ENCODE assay signal across 14 cellular contexts in the genomic region with DNA sequence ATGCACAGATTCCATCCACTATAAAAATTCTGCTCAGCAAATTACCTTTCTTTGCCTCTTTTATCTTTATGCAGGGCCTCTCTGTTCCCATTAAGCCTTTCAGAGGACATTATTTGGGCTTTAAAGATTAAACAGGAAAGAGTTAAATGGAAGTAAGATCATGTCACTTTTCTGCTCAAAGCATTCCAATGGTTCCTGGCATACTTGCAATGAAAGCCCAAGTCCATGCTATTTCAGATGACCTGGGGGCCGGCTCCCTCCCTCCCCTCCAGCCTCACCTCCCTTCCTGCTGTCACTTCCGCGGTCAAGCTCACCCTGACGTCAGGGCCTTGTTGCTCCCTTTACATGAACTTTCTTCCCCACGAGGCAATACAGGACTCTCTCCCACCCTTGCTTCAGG.
DNase-seq lines count a peak whose midpoint lies in the region; ATAC-seq, FAIRE-seq and TF ChIP-seq lines count a peak whose summit lies in the region.
"Had no signal": no experiment of that assay in that cellular context is flagged by ENCODE, and none has a peak within 500 bp of the region (broad histone marks: within the 10 kb centered on the region; RNA-seq: fewer than 3 reads in every experiment).

No MANE protein-coding gene starts in this region.

- no peak; a peak in 1 of 4 replicates for TF ChIP-seq RAD21 in H1 (IDR thresholded peaks at IDR 0.05 in 1 of 2, conservative IDR thresholded peaks at IDR 0.05 in 1 of 2; ENCODE audit: low read depth in 2 of 2, low read length in 2 of 2)
- TF ChIP-seq RAD21 in liver (IDR thresholded peaks at IDR 0.05) = no peak

- no peaks in the 10 kb centered on the region for H3K79me1 ChIP-seq in H1 (ENCODE audit: low read depth, low read length)

- H3K9ac ChIP-seq in H1 (replicated peaks in 1 of 4; ENCODE audit: extremely low read depth in 1 of 4, low read depth in 3 of 4, low read length in 3 of 4) (no peak overlapping the region), liver (ENCODE audit: low read depth in 1 of 2, low read length in 2 of 2) (no peak overlapping the region)

- no peaks in the 10 kb centered on the region for H3K79me2 ChIP-seq in H1 (ENCODE audit: control insufficient read depth in 1 of 2, insufficient read depth in 2 of 2, low read length in 2 of 2)

- no peak for ATAC-seq in esophagus mucosa
- ATAC-seq: activated CD8-positive, alpha-beta memory T cell treated with anti-CD3 and anti-CD28 coated beads, Interleukin-2, amount 10 ng/mL, durations not matched to agents 7 days and 5 days had no signal

- no peak overlapping the region for H2BK120ac ChIP-seq in H1 (replicated peaks; ENCODE audit: low read depth, low read length)

- DNase-seq in EH (ENCODE audit: low read depth) (peak; percentile 59), H1 (ENCODE audit: low read depth in 1 of 2, low spot score in 2 of 2) (peak in 1 of 2 experiments; percentile 71), NCI-H524 (lab: John Stamatoyannopoulos, UW) (no peak), HT-29 (ENCODE audit: low spot score) (no peak), SIG-M5 (lab: John Stamatoyannopoulos, UW) (no peak)
- DNase-seq: activated CD8-positive, alpha-beta memory T cell treated with anti-CD3 and anti-CD28 coated beads, Interleukin-2, amount 10 ng/mL, durations not matched to agents 7 days and 5 days; foreskin fibroblast; HCEC 1CT; MM.1S; stimulated activated CD4-positive, alpha-beta T cell treated with anti-CD3 and anti-CD28 coated beads, Interleukin-12 subunit alpha, Interleukin-12 subunit beta, amount 100 ng/mL, for 4 hours; T-helper 1 cell had no signal

- POLR2A ChIA-PET in H1 (lab: Charles Lee; ENCODE audit: partially characterized antibody) = no interaction called here

- no peak overlapping the region for H3K18ac ChIP-seq in H1 (ENCODE audit: extremely low read depth, low read length)

- H4K20me1 ChIP-seq in H1 (replicated peaks in 1 of 2; ENCODE audit: control insufficient read depth in 1 of 2, insufficient read depth in 2 of 2, low read length in 2 of 2) = no peaks in the 10 kb centered on the region

- H3K27ac ChIP-seq in H1 (ENCODE audit: low read depth, low read length) (no peak overlapping the region), liver (ENCODE audit: low read depth in 1 of 2, low read length in 2 of 2) (no peak overlapping the region)

- no peak overlapping the region for H3K14ac ChIP-seq in H1 (ENCODE audit: insufficient read length)

- H3K36me3 ChIP-seq in H1 (ENCODE audit: control insufficient read depth in 2 of 4, insufficient read depth in 4 of 4, low read length in 3 of 4) (peaks cover 0 to 18% (median 7%) of the 10 kb centered on the region in 4 experiments; a peak in 4 of 8 replicates), liver (ENCODE audit: control insufficient read depth in 4 of 4, insufficient read depth in 3 of 4, low read depth in 1 of 4, low read length in 3 of 4) (no peaks in the 10 kb centered on the region)

- no peak overlapping the region for H4K5ac ChIP-seq in H1 (ENCODE audit: insufficient read length, low read depth, low read length)

- no peak overlapping the region for H4K8ac ChIP-seq in H1 (ENCODE audit: extremely low read depth, insufficient read depth, low read length)

- H3K23ac ChIP-seq in H1 (ENCODE audit: insufficient read length) = no peak overlapping the region

- no peak overlapping the region for H2BK15ac ChIP-seq in H1 (ENCODE audit: low read length)

- 51% methylated on average over 5 of the region's 5 CpGs; no CpG with 5 or more reads in 1 of the 2 experiments for WGBS in H1 (ENCODE audit: extremely low coverage in 1 of 2, insufficient coverage in 1 of 2, insufficient read length in 1 of 2, insufficient replicate concordance in 2 of 2, low coverage in 1 of 2, low lambda C conversion rate in 2 of 2, missing lambda C conversion rate in 1 of 2), 2 experiments
- 51% methylated on average over 5 of the region's 5 CpGs for WGBS in liver

- no peak overlapping the region for H2AFZ ChIP-seq in H1 (ENCODE audit: low read length)

- H3K56ac ChIP-seq in H1 (replicated peaks; ENCODE audit: insufficient read length, low read depth, low read length) = no peak overlapping the region

- no peaks in the 10 kb centered on the region for H3K23me2 ChIP-seq in H1 (ENCODE audit: low read depth, low read length)

- TF ChIP-seq POLR2A in H1 (IDR thresholded peaks at IDR 0.05; ENCODE audit: control extremely low read depth in 1 of 2, low read depth in 2 of 2, low read length in 2 of 2) = no peak

- TF ChIP-seq CTCF in H1 (IDR thresholded peaks at IDR 0.05; ENCODE audit: control extremely low read depth in 1 of 3, insufficient read depth in 1 of 3, low read depth in 1 of 3, low read length in 3 of 3) (no peak), liver (IDR thresholded peaks at IDR 0.05; ENCODE audit: low read depth, low read length, missing input control) (no peak)

- 0 out of 2 replicates have a peak overlapping the region, but pooled peaks have one; percentile 19 for H2AK5ac ChIP-seq in H1 (ENCODE audit: low read depth, low read length)

- no peak for TF ChIP-seq EP300 in H1 (IDR thresholded peaks at IDR 0.05; ENCODE audit: borderline replicate concordance in 1 of 2, low read depth in 2 of 2, low read length in 2 of 2)

- H3K27me3 ChIP-seq in H1 (replicated peaks in 1 of 4; ENCODE audit: control insufficient read depth in 3 of 4, extremely low read depth in 1 of 4, insufficient read depth in 3 of 4, low read length in 3 of 4) (no peaks in the 10 kb centered on the region), liver (ENCODE audit: control insufficient read depth in 4 of 4, insufficient read depth in 4 of 4, low read length in 3 of 4) (no peaks in the 10 kb centered on the region)

- H3K4me1 ChIP-seq in H1 (replicated peaks in 1 of 4; ENCODE audit: control insufficient read depth in 3 of 4, insufficient read depth in 4 of 4, low read length in 3 of 4) (peaks cover 0 to 5% (median 3%) of the 10 kb centered on the region in 4 experiments; a peak in 2 of 7 replicates), liver (ENCODE audit: control insufficient read depth in 4 of 4, insufficient read depth in 4 of 4, low read length in 3 of 4) (peaks cover 2 to 28% (median 20%) of the 10 kb centered on the region in 4 donors)

- H2BK12ac ChIP-seq in H1 (ENCODE audit: low read depth, low read length) = peak overlapping the region; percentile 62; the same call in 1 of the 2 replicates

- 0 out of 2 replicates have a peak overlapping the region, but pooled peaks have one; percentile 54 for H2BK5ac ChIP-seq in H1 (ENCODE audit: low read depth, low read length)

- CTCF ChIA-PET in H1 (lab: Charles Lee; ENCODE audit: partially characterized antibody) = interaction anchor here (0.6 to 0.9 kb wide), 3 partner anchors 11 to 231 kb away, joined by 3 read pairs; no protein-coding TSS in a partner anchor

- H3K9me3 ChIP-seq in H1 (ENCODE audit: insufficient read depth in 2 of 2, low read depth in 1 of 2, low read length in 1 of 2) = peaks cover 10 to 11% of the 10 kb centered on the region in 2 experiments
- H3K9me3 ChIP-seq in liver (ENCODE audit: control insufficient read depth in 4 of 4, low read length in 3 of 4) = peaks cover 0 to 6% (median 1%) of the 10 kb centered on the region in 4 donors

- no peak overlapping the region for H3K4ac ChIP-seq in H1 (replicated peaks; ENCODE audit: insufficient read length, low read depth, low read length)

- H4K91ac ChIP-seq in H1 (replicated peaks; ENCODE audit: insufficient read length, low read length) = no peak overlapping the region

- FAIRE-seq in H1 (lab: Jason Lieb, UNC) = no peak

- no peak overlapping the region for H3K4me2 ChIP-seq in H1 (ENCODE audit: insufficient read depth in 1 of 2, low read depth in 2 of 2, low read length in 2 of 2)

- no peak overlapping the region for H3K4me3 ChIP-seq in H1 (ENCODE audit: extremely low read depth in 1 of 4, insufficient read depth in 2 of 4, low read depth in 3 of 4, low read length in 4 of 4)
- no peak overlapping the region for H3K4me3 ChIP-seq in liver (ENCODE audit: low read depth in 1 of 3, low read length in 3 of 3)

- 0 out of 2 replicates have a peak overlapping the region, but pooled peaks have one; percentile 16 for H2BK20ac ChIP-seq in H1 (ENCODE audit: low read length)

TF ChIP-seq in PFSK-1, 5 proteins besides CTCF, POLR2A, EP300 and RAD21 (continues in another document):
- TF ChIP-seq SIN3A (IDR thresholded peaks at IDR 0.05; ENCODE audit: borderline replicate concordance, insufficient read depth, low read length) = peak; percentile 24; the same call in 1 of the 2 replicates

TF ChIP-seq in H1, 55 proteins besides CTCF, POLR2A, EP300 and RAD21:
- TF ChIP-seq TEAD4 (IDR thresholded peaks at IDR 0.05; ENCODE audit: low read depth, low read length) (peak; percentile 81), CHD2 (IDR thresholded peaks at IDR 0.05; ENCODE audit: low read length) (no peak)

TF ChIP-seq in liver, 16 proteins besides CTCF, POLR2A, EP300 and RAD21 (continues in another document):
- TF ChIP-seq GABPA (IDR thresholded peaks at IDR 0.05 in 1 of 2, conservative IDR thresholded peaks at IDR 0.05 in 1 of 2) = no peak
- TF ChIP-seq FOXA2 (IDR thresholded peaks at IDR 0.05) = no peak
- TF ChIP-seq, protein P1, sequence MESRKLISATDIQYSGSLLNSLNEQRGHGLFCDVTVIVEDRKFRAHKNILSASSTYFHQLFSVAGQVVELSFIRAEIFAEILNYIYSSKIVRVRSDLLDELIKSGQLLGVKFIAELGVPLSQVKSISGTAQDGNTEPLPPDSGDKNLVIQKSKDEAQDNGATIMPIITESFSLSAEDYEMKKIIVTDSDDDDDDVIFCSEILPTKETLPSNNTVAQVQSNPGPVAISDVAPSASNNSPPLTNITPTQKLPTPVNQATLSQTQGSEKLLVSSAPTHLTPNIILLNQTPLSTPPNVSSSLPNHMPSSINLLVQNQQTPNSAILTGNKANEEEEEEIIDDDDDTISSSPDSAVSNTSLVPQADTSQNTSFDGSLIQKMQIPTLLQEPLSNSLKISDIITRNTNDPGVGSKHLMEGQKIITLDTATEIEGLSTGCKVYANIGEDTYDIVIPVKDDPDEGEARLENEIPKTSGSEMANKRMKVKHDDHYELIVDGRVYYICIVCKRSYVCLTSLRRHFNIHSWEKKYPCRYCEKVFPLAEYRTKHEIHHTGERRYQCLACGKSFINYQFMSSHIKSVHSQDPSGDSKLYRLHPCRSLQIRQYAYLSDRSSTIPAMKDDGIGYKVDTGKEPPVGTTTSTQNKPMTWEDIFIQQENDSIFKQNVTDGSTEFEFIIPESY (IDR thresholded peaks at IDR 0.05) = no peak
- TF ChIP-seq, protein P2, sequence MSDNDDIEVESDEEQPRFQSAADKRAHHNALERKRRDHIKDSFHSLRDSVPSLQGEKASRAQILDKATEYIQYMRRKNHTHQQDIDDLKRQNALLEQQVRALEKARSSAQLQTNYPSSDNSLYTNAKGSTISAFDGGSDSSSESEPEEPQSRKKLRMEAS (IDR thresholded peaks at IDR 0.05) = no peak
- TF ChIP-seq JUND (IDR thresholded peaks at IDR 0.05) = no peak
- TF ChIP-seq, protein P3, sequence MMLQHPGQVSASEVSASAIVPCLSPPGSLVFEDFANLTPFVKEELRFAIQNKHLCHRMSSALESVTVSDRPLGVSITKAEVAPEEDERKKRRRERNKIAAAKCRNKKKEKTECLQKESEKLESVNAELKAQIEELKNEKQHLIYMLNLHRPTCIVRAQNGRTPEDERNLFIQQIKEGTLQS (IDR thresholded peaks at IDR 0.05) = no peak
